ENCODE assay signal across 19 cellular contexts in the genomic region with DNA sequence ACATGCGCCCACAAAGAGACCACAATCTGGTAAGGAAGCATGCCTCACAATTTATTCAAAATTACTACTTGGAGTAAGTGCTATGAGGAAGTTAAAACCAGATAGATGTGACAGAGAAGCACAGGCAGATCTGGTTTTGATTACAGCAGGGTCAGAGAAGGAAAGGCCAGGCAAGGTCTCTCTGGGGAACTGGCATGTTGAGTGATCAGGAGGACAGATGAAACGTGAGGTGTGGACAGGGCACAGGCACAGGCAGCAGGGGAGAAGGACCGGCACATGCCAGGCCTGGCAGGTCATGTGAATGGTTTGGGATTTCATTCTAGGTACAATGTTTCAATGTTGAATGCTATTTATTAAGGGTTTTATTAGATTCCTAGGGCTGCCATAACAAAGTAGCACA. TPM values are rescaled to one million over a fixed set of nuclear protein-coding genes. Genes with fewer than 3 reads are reported as not detected.
A peak's percentile ranks its signal among the peaks of the same experiment; 100 is the strongest.
DNase-seq lines count a peak whose midpoint lies in the region; ATAC-seq and TF ChIP-seq lines count a peak whose summit lies in the region.
"Had no signal": no experiment of that assay in that cellular context is flagged by ENCODE, and none has a peak within 500 bp of the region (broad histone marks: within the 10 kb centered on the region; RNA-seq: fewer than 3 reads in every experiment).

No MANE protein-coding gene starts in this region.

- H3K9me3 Mint-ChIP-seq in brain = peaks cover 0 to 3% (median 0%) of the 10 kb centered on the region in 5 experiments
- H3K9me3 Mint-ChIP-seq in nephron progenitor cell = no peaks in the 10 kb centered on the region
- H3K9me3 Mint-ChIP-seq: CD4-positive, alpha-beta T cell had no signal

- H3K4me1 Mint-ChIP-seq in brain (peaks cover 18% of the 10 kb centered on the region), nephron progenitor cell (peaks cover 48% of the 10 kb centered on the region)

- TF ChIP-seq CTCF in brain (conservative IDR thresholded peaks at IDR 0.05) (no peak), nephron progenitor cell (IDR thresholded peaks at IDR 0.05) (no peak)

- H3K27ac Mint-ChIP-seq in brain (peak overlapping the region in 3 of 5 experiments; percentile 10 to 52 (median 46)), nephron progenitor cell (peak overlapping the region; percentile 43)
- H3K27ac Mint-ChIP-seq: CD4-positive, alpha-beta T cell had no signal

- no peak for DNase-seq in Right ventricle myocardium superior
- DNase-seq in cardiac septum (ENCODE audit: low spot score) = no peak
- DNase-seq in nephron progenitor cell = no peak
- DNase-seq in effector CD4-positive, alpha-beta T cell = no peak
- DNase-seq: AML-193; CD4-positive, alpha-beta T cell; NCI-H1092 treated with DMSO at 0.1 percent for 48 hours; NCI-H1436; NCI-H187 treated with DMSO at 0.1 percent for 48 hours; NCI-H2171 treated with DMSO at 0.1 percent for 48 hours; NCI-H345; NCI-H510A treated with DMSO at 0.1 percent for 48 hours; PC-9 had no signal

- H3K4me3 Mint-ChIP-seq in brain (no peak overlapping the region), nephron progenitor cell (no peak overlapping the region)
- H3K4me3 Mint-ChIP-seq: CD4-positive, alpha-beta T cell had no signal

- intact Hi-C loops in Right ventricle myocardium superior (cut with DNase I) = no loop called here
- intact Hi-C loops in cardiac septum (cut with DNase I) = no loop called here

- ATAC-seq in Right ventricle myocardium superior (ENCODE audit: poor library complexity) (peak; percentile 61), GM19324 (IDR thresholded peaks at IDR 0.05; ENCODE audit: low FRiP score, unreplicated experiment) (no peak), HG02678 (IDR thresholded peaks at IDR 0.05; ENCODE audit: unreplicated experiment) (no peak)
- ATAC-seq: A549, HCT116, Right ventricle myocardium inferior had no signal

- no peaks in the 10 kb centered on the region for H3K27me3 Mint-ChIP-seq in brain
- H3K27me3 Mint-ChIP-seq in nephron progenitor cell (ENCODE audit: low read depth, poor library complexity) = peaks cover 14% of the 10 kb centered on the region
- H3K27me3 Mint-ChIP-seq: CD4-positive, alpha-beta T cell had no signal

- H3K36me3 Mint-ChIP-seq in brain = no peaks in the 10 kb centered on the region
- H3K36me3 Mint-ChIP-seq in nephron progenitor cell (ENCODE audit: low read depth) = no peaks in the 10 kb centered on the region

RNA-seq across cellular contexts. Expression of gene GPAM, which starts 51.6 kb away (rescaled TPM):
- total RNA-seq in Right ventricle myocardium superior = 29.7 TPM
- 11.5 TPM for total RNA-seq in cardiac septum
- 4.8 TPM for polyA plus RNA-seq in brain (ENCODE audit: insufficient read depth, low read depth, low replicate concordance)
